In genomic region chr18:49563701-49564100, GRCh38 we compare ENCODE assay signal across 18 cellular contexts. TPM values are rescaled to one million over a fixed set of nuclear protein-coding genes. Genes with fewer than 3 reads are reported as not detected.
DNase-seq lines count a peak whose midpoint lies in the region; ATAC-seq and TF ChIP-seq lines count a peak whose summit lies in the region.
"Had no signal": no experiment of that assay in that cellular context is flagged by ENCODE, and none has a peak within 500 bp of the region (broad histone marks: within the 10 kb centered on the region; RNA-seq: fewer than 3 reads in every experiment).

No MANE protein-coding gene starts in this region.

- TF ChIP-seq CTCF in Calu3 (IDR thresholded peaks at IDR 0.05; ENCODE audit: unreplicated experiment) (no peak), Peyer's patch (IDR thresholded peaks at IDR 0.05) (no peak), fibroblast of pulmonary artery (IDR thresholded peaks at IDR 0.05; ENCODE audit: low read length, missing control alignments) (no peak), nephron progenitor cell (IDR thresholded peaks at IDR 0.05) (no peak)

- peaks cover 76% of the 10 kb centered on the region for H3K36me3 Mint-ChIP-seq in Calu3 (ENCODE audit: insufficient read depth, unreplicated experiment)
- peaks cover 12% of the 10 kb centered on the region for H3K36me3 Mint-ChIP-seq in nephron progenitor cell (ENCODE audit: low read depth)
- no peaks in the 10 kb centered on the region for H3K36me3 Mint-ChIP-seq in activated CD4-positive, alpha-beta T cell treated with anti-CD3 and anti-CD28 coated beads, Interleukin-2, amount 10 ng/mL, durations not matched to agents 7 days and 5 days (ENCODE audit: low read depth)
- no peaks in the 10 kb centered on the region for H3K36me3 Mint-ChIP-seq in T-cell
- H3K36me3 Mint-ChIP-seq: CD4-positive, alpha-beta memory T cell had no signal

- no peak for TF ChIP-seq POLR2A in Peyer's patch (IDR thresholded peaks at IDR 0.05)

- peaks cover 0 to 9% (median 0%) of the 10 kb centered on the region in 3 donors for H3K36me3 ChIP-seq in Peyer's patch
- H3K36me3 ChIP-seq: esophagus squamous epithelium had no signal

- H3K4me1 Mint-ChIP-seq in Calu3 (ENCODE audit: low read depth, unreplicated experiment), result peaks cover 16% of the 10 kb centered on the region
- H3K4me1 Mint-ChIP-seq in nephron progenitor cell, result peaks cover 53% of the 10 kb centered on the region
- peaks cover 32% of the 10 kb centered on the region for H3K4me1 Mint-ChIP-seq in activated CD4-positive, alpha-beta T cell treated with anti-CD3 and anti-CD28 coated beads, Interleukin-2, amount 10 ng/mL, durations not matched to agents 7 days and 5 days
- H3K4me1 Mint-ChIP-seq in T-cell, result peaks cover 21 to 32% (median 28%) of the 10 kb centered on the region in 3 donors

- no peak overlapping the region for H3K27ac ChIP-seq in Peyer's patch
- H3K27ac ChIP-seq: coronary artery, esophagus squamous epithelium had no signal

- CTCF ChIA-PET in Calu3 (lab: Charles Lee), result interaction anchor here (0.5 kb wide), 1 partner anchor 55 kb away, joined by 3 read pairs; no protein-coding TSS in a partner anchor
- CTCF ChIA-PET in activated CD4-positive, alpha-beta T cell treated with anti-CD3 and anti-CD28 coated beads, Interleukin-2, amount 10 ng/mL, durations not matched to agents 7 days and 5 days (lab: Charles Lee), result no interaction called here
- CTCF ChIA-PET in T-cell (lab: Charles Lee), result no interaction called here

- DNase-seq in Calu3, result no peak
- DNase-seq in Peyer's patch, result no peak
- DNase-seq in fibroblast of pulmonary artery (ENCODE audit: low read depth), result no peak
- no peak for DNase-seq in nephron progenitor cell
- DNase-seq in activated CD4-positive, alpha-beta T cell treated with anti-CD3 and anti-CD28 coated beads, Interleukin-2, amount 10 ng/mL, durations not matched to agents 7 days and 5 days, result no peak
- DNase-seq in stimulated activated CD4-positive, alpha-beta T cell treated with anti-CD3 and anti-CD28 coated beads, Interleukin-15, amount 100 ng/mL, for 24 hours, result no peak
- DNase-seq in T-cell, result no peak
- no peak for DNase-seq in globus pallidus (ENCODE audit: low spot score)
- DNase-seq: CD4-positive, alpha-beta memory T cell; EL; esophagus squamous epithelium; naive thymus-derived CD4-positive, alpha-beta T cell; NCI-H1092 treated with DMSO at 0.1 percent for 48 hours; NCI-H82; stimulated activated naive CD8-positive, alpha-beta T cell treated with anti-CD3 and anti-CD28 coated beads, Interleukin-15, Interleukin-2, amounts not matched to agents 100 U/mL and 50 U/mL, for 24 hours had no signal

- no TSS peak for BruUV-seq in Calu3 (replicated peaks; lab: Mats Ljungman, UMichigan)

- no peaks in the 10 kb centered on the region for H3K9me3 Mint-ChIP-seq in Calu3 (ENCODE audit: low read depth, unreplicated experiment)
- H3K9me3 Mint-ChIP-seq in nephron progenitor cell, result peaks cover 15% of the 10 kb centered on the region
- no peaks in the 10 kb centered on the region for H3K9me3 Mint-ChIP-seq in activated CD4-positive, alpha-beta T cell treated with anti-CD3 and anti-CD28 coated beads, Interleukin-2, amount 10 ng/mL, durations not matched to agents 7 days and 5 days
- H3K9me3 Mint-ChIP-seq in T-cell, result no peaks in the 10 kb centered on the region

- intact Hi-C loops in Calu3 (cut with micrococcal nuclease; ENCODE audit: unreplicated experiment), result loop anchor here (2.0 to 5.0 kb wide), 3 partner anchors 53 to 224 kb away; no protein-coding TSS in a partner anchor

- H3K9me3 ChIP-seq in Peyer's patch, result no peaks in the 10 kb centered on the region
- H3K9me3 ChIP-seq: esophagus squamous epithelium had no signal

- ATAC-seq in T-cell (replicated peaks in 1 of 4), result no peak
- ATAC-seq: activated CD4-positive, CD25-positive, alpha-beta regulatory T cell treated with anti-CD3 and anti-CD28 coated beads, Interleukin-2, amount 50 U/mL, for 24 hours; K562; stimulated activated naive CD8-positive, alpha-beta T cell treated with anti-CD3 and anti-CD28 coated beads, Interleukin-15, Interleukin-2, amounts not matched to agents 100 U/mL and 50 U/mL, for 24 hours had no signal

- no peaks in the 10 kb centered on the region for H3K27me3 ChIP-seq in Peyer's patch

- H3K4me3 Mint-ChIP-seq in Calu3 (ENCODE audit: low read depth, unreplicated experiment), result peak overlapping the region; percentile 91
- peak overlapping the region; percentile 92 for H3K4me3 Mint-ChIP-seq in nephron progenitor cell
- no peak overlapping the region for H3K4me3 Mint-ChIP-seq in activated CD4-positive, alpha-beta T cell treated with anti-CD3 and anti-CD28 coated beads, Interleukin-2, amount 10 ng/mL, durations not matched to agents 7 days and 5 days
- H3K4me3 Mint-ChIP-seq in T-cell, result no peak overlapping the region

- H3K27ac Mint-ChIP-seq in Calu3 (ENCODE audit: unreplicated experiment), result peak overlapping the region; percentile 77
- no peak overlapping the region for H3K27ac Mint-ChIP-seq in nephron progenitor cell
- H3K27ac Mint-ChIP-seq in activated CD4-positive, alpha-beta T cell treated with anti-CD3 and anti-CD28 coated beads, Interleukin-2, amount 10 ng/mL, durations not matched to agents 7 days and 5 days, result no peak overlapping the region
- H3K27ac Mint-ChIP-seq in T-cell, result no peak overlapping the region
- H3K27ac Mint-ChIP-seq: CD4-positive, alpha-beta memory T cell; naive thymus-derived CD4-positive, alpha-beta T cell had no signal

- H3K4me1 ChIP-seq in Peyer's patch, result peaks cover 0 to 42% (median 4%) of the 10 kb centered on the region in 4 donors

- H3K27me3 Mint-ChIP-seq in Calu3 (ENCODE audit: unreplicated experiment) (no peaks in the 10 kb centered on the region), nephron progenitor cell (ENCODE audit: low read depth, poor library complexity) (peaks cover 29% of the 10 kb centered on the region), T-cell (peaks cover 82 to 85% of the 10 kb centered on the region in 2 donors)
- H3K27me3 Mint-ChIP-seq in activated CD4-positive, alpha-beta T cell treated with anti-CD3 and anti-CD28 coated beads, Interleukin-2, amount 10 ng/mL, durations not matched to agents 7 days and 5 days, result peaks cover 72% of the 10 kb centered on the region

- POLR2A ChIA-PET in activated CD4-positive, alpha-beta T cell treated with anti-CD3 and anti-CD28 coated beads, Interleukin-2, amount 10 ng/mL, durations not matched to agents 7 days and 5 days (lab: Charles Lee), result no interaction called here
- POLR2A ChIA-PET in T-cell (lab: Charles Lee), result no interaction called here

- H3K4me3 ChIP-seq in Peyer's patch, result peak overlapping the region in 3 of 4 donors; percentile 31 to 64 (median 53)
- peak overlapping the region; percentile 86 for H3K4me3 ChIP-seq in fibroblast of pulmonary artery (replicated peaks; ENCODE audit: low read depth, low read length)
- H3K4me3 ChIP-seq: coronary artery, esophagus squamous epithelium, K562 had no signal

RNA-seq across cellular contexts. Expression of gene LIPG, which starts 1.8 kb away (rescaled TPM):
- total RNA-seq in Calu3 (2022) (36.6 and 44.0 TPM in 2 replicates), Peyer's patch (10 to 100 TPM; 19.3 to 63.5 (median 35.7) TPM), T-cell (under 1 TPM in 3 of 5 donors, not detected in 2; 0.22 to 0.76 (median 0.26) TPM)
- total RNA-seq in activated CD4-positive, alpha-beta T cell treated with anti-CD3 and anti-CD28 coated beads, Interleukin-2, amount 10 ng/mL, durations not matched to agents 7 days and 5 days, result under 1 TPM in 1 of 2 experiments, not detected in 1; 0.15 TPM
- total RNA-seq: CD4-positive, alpha-beta memory T cell; naive thymus-derived CD4-positive, alpha-beta T cell had no signal

Comparison
In these comparisons a context has a peak if more than half of its experiments do, and no peak if none do; other contexts are left out.
1. H3K4me3 Mint-ChIP-seq: peak in Calu3 (single experiment) and nephron progenitor cell (single experiment); none in activated CD4-positive, alpha-beta T cell treated with anti-CD3 and anti-CD28 coated beads, Interleukin-2, amount 10 ng/mL, durations not matched to agents 7 days and 5 days (single experiment) and T-cell (0 of 3).
2. RNA of gene LIPG, which starts 1.8 kb away (total RNA-seq): 19.3 to 63.5 TPM in Peyer's patch and 36.6 to 44.0 TPM in Calu3; 0.22 to 0.76 TPM in T-cell and 0.15 TPM in activated CD4-positive, alpha-beta T cell treated with anti-CD3 and anti-CD28 coated beads, Interleukin-2, amount 10 ng/mL, durations not matched to agents 7 days and 5 days; every median in the first group is over 10 times any median in the second.